Comparison of ENCODE assay signal across 15 cellular contexts in genomic region chr22:47053865-47054185, GRCh38.
DNase-seq lines count a peak whose midpoint lies in the region; ATAC-seq, FAIRE-seq and TF ChIP-seq lines count a peak whose summit lies in the region.
"Had no signal": no experiment of that assay in that cellular context is flagged by ENCODE, and none has a peak within 500 bp of the region (broad histone marks: within the 10 kb centered on the region; RNA-seq: fewer than 3 reads in every experiment).

No MANE protein-coding gene starts in this region.

- H3K9me3 Mint-ChIP-seq in activated CD8-positive, alpha-beta T cell treated with anti-CD3 and anti-CD28 coated beads, Interleukin-2, amount 10 ng/mL, durations not matched to agents 7 days and 5 days (ENCODE audit: insufficient read depth), result no peaks in the 10 kb centered on the region
- H3K9me3 Mint-ChIP-seq: activated CD4-positive, alpha-beta memory T cell treated with anti-CD3 and anti-CD28 coated beads, Interleukin-2, amount 10 ng/mL, durations not matched to agents 7 days and 5 days; activated naive CD4-positive, alpha-beta T cell treated with anti-CD3 and anti-CD28 coated beads, Interleukin-2, amount 50 U/mL, for 72 hours; T-cell had no signal

- no peak overlapping the region for H3K4me2 ChIP-seq in SK-N-SH
- peak overlapping the region; percentile 33 for H3K4me2 ChIP-seq in smooth muscle cell

- TF ChIP-seq EP300 in SK-N-SH (IDR thresholded peaks at IDR 0.05; ENCODE audit: borderline replicate concordance in 1 of 2, low read depth in 1 of 2, low read length in 1 of 2), result no peak

- no peaks in the 10 kb centered on the region for H3K79me2 ChIP-seq in SK-N-SH (ENCODE audit: insufficient read depth)
- H3K79me2 ChIP-seq in smooth muscle cell (ENCODE audit: low read depth), result no peaks in the 10 kb centered on the region

- no peaks in the 10 kb centered on the region for H3K27me3 Mint-ChIP-seq in activated CD8-positive, alpha-beta T cell treated with anti-CD3 and anti-CD28 coated beads, Interleukin-2, amount 10 ng/mL, durations not matched to agents 7 days and 5 days (ENCODE audit: low read depth)
- H3K27me3 Mint-ChIP-seq: activated CD4-positive, alpha-beta memory T cell treated with anti-CD3 and anti-CD28 coated beads, Interleukin-2, amount 10 ng/mL, durations not matched to agents 7 days and 5 days; T-cell had no signal

- H3K36me3 Mint-ChIP-seq in activated CD8-positive, alpha-beta T cell treated with anti-CD3 and anti-CD28 coated beads, Interleukin-2, amount 10 ng/mL, durations not matched to agents 7 days and 5 days (ENCODE audit: low read depth), result peaks cover 2% of the 10 kb centered on the region
- H3K36me3 Mint-ChIP-seq: activated naive CD4-positive, alpha-beta T cell treated with anti-CD3 and anti-CD28 coated beads, Interleukin-2, amount 50 U/mL, for 72 hours had no signal

- H3K4me1 Mint-ChIP-seq in activated CD8-positive, alpha-beta T cell treated with anti-CD3 and anti-CD28 coated beads, Interleukin-2, amount 10 ng/mL, durations not matched to agents 7 days and 5 days (ENCODE audit: low read depth), result peaks cover 29% of the 10 kb centered on the region

- H4K20me1 ChIP-seq in SK-N-SH (ENCODE audit: insufficient read depth) (no peaks in the 10 kb centered on the region), smooth muscle cell (ENCODE audit: low read depth) (peaks cover 7% of the 10 kb centered on the region)

- intact Hi-C loops in uterus (cut with DNase I; ENCODE audit: low total_unique reads), result no loop called here

- no peak for TF ChIP-seq CTCF in SK-N-SH (IDR thresholded peaks at IDR 0.05)
- no peak for TF ChIP-seq CTCF in fibroblast of villous mesenchyme (IDR thresholded peaks at IDR 0.05; ENCODE audit: insufficient read depth, low read depth, low read length)
- TF ChIP-seq CTCF in smooth muscle cell (IDR thresholded peaks at IDR 0.05; ENCODE audit: borderline replicate concordance, insufficient read depth, poor library complexity, severe bottlenecking), result no peak
- no peak for TF ChIP-seq CTCF in uterus (IDR thresholded peaks at IDR 0.05)

- H3K9me2 ChIP-seq in SK-N-SH, result no peaks in the 10 kb centered on the region

- H3K9me3 ChIP-seq in SK-N-SH (no peaks in the 10 kb centered on the region), smooth muscle cell (replicated peaks; ENCODE audit: low read depth) (no peaks in the 10 kb centered on the region), uterus (no peaks in the 10 kb centered on the region)
- H3K9me3 ChIP-seq: thyroid gland had no signal

- no peak overlapping the region for H3K4me3 ChIP-seq in SK-N-SH (ENCODE audit: low read depth in 2 of 2, low read length in 1 of 2)
- no peak overlapping the region for H3K4me3 ChIP-seq in fibroblast of villous mesenchyme (ENCODE audit: low read depth, low read length)
- no peak overlapping the region for H3K4me3 ChIP-seq in smooth muscle cell
- no peak overlapping the region for H3K4me3 ChIP-seq in uterus
- H3K4me3 ChIP-seq: thyroid gland had no signal

- H2AFZ ChIP-seq in SK-N-SH (ENCODE audit: low read depth), result no peak overlapping the region
- H2AFZ ChIP-seq in smooth muscle cell (ENCODE audit: low read depth), result no peak overlapping the region

- no peak for FAIRE-seq in frontal cortex (lab: Jason Lieb, UNC)

- peak overlapping the region in 1 of 2 experiments; percentile 43; a peak in 2 of 4 replicates for H3K27ac ChIP-seq in SK-N-SH (ENCODE audit: low read depth in 2 of 2, low read length in 1 of 2)
- peak overlapping the region; percentile 48 for H3K27ac ChIP-seq in smooth muscle cell (ENCODE audit: low read depth)
- no peak overlapping the region for H3K27ac ChIP-seq in uterus
- H3K27ac ChIP-seq: 22Rv1, thyroid gland had no signal

- 65% methylated on average over 7 of the region's 7 CpGs for WGBS in SK-N-SH (ENCODE audit: low lambda C conversion rate)
- 44% methylated on average over 7 of the region's 7 CpGs for WGBS in smooth muscle cell (ENCODE audit: low lambda C conversion rate)

- TF ChIP-seq RAD21 in SK-N-SH (IDR thresholded peaks at IDR 0.05; ENCODE audit: low read length), result no peak

- CTCF ChIA-PET in SK-N-SH (lab: Yijun Ruan, JAX), result no interaction called here
- CTCF ChIA-PET in activated CD8-positive, alpha-beta T cell treated with anti-CD3 and anti-CD28 coated beads, Interleukin-2, amount 10 ng/mL, durations not matched to agents 7 days and 5 days (lab: Charles Lee), result no interaction called here

- DNase-seq in SK-N-SH, result no peak
- no peak for DNase-seq in activated CD8-positive, alpha-beta T cell treated with anti-CD3 and anti-CD28 coated beads, Interleukin-2, amount 10 ng/mL, durations not matched to agents 7 days and 5 days
- peak; percentile 55 for DNase-seq in fibroblast of villous mesenchyme (ENCODE audit: low read depth)
- no peak for DNase-seq in smooth muscle cell (lab: John Stamatoyannopoulos, UW; ENCODE audit: unreplicated experiment)
- no peak for DNase-seq in frontal cortex (ENCODE audit: low spot score in 2 of 2)
- no peak for DNase-seq in NOMO-1 (lab: John Stamatoyannopoulos, UW; ENCODE audit: unreplicated experiment in 2 of 2)
- no peak for DNase-seq in uterus
- DNase-seq: activated CD4-positive, alpha-beta memory T cell treated with anti-CD3 and anti-CD28 coated beads, Interleukin-2, amount 10 ng/mL, durations not matched to agents 7 days and 5 days; HCEC 1CT; KG1; T-cell; thyroid gland had no signal

- no peak overlapping the region for H3K4me3 Mint-ChIP-seq in activated CD8-positive, alpha-beta T cell treated with anti-CD3 and anti-CD28 coated beads, Interleukin-2, amount 10 ng/mL, durations not matched to agents 7 days and 5 days
- H3K4me3 Mint-ChIP-seq: activated CD4-positive, alpha-beta memory T cell treated with anti-CD3 and anti-CD28 coated beads, Interleukin-2, amount 10 ng/mL, durations not matched to agents 7 days and 5 days; T-cell had no signal

- peak overlapping the region; percentile 79 for H3K27ac Mint-ChIP-seq in activated CD8-positive, alpha-beta T cell treated with anti-CD3 and anti-CD28 coated beads, Interleukin-2, amount 10 ng/mL, durations not matched to agents 7 days and 5 days
- H3K27ac Mint-ChIP-seq: activated CD4-positive, alpha-beta memory T cell treated with anti-CD3 and anti-CD28 coated beads, Interleukin-2, amount 10 ng/mL, durations not matched to agents 7 days and 5 days had no signal

- H3F3A ChIP-seq in SK-N-SH (replicated peaks; ENCODE audit: insufficient read depth) (no peaks in the 10 kb centered on the region), smooth muscle cell (ENCODE audit: low read depth) (no peaks in the 10 kb centered on the region)

- H3K36me3 ChIP-seq in SK-N-SH (replicated peaks in 1 of 2; ENCODE audit: control insufficient read depth in 1 of 2, insufficient read depth in 2 of 2, low read length in 1 of 2) (no peaks in the 10 kb centered on the region), smooth muscle cell (ENCODE audit: low read depth) (no peaks in the 10 kb centered on the region), uterus (no peaks in the 10 kb centered on the region)
- H3K36me3 ChIP-seq: thyroid gland had no signal

- no peak overlapping the region for H3K9ac ChIP-seq in SK-N-SH
- H3K9ac ChIP-seq in smooth muscle cell (ENCODE audit: low read depth), result no peak overlapping the region

- no peaks in the 10 kb centered on the region; a peak in 1 of 4 replicates for H3K4me1 ChIP-seq in SK-N-SH (ENCODE audit: control insufficient read depth in 1 of 2, insufficient read depth in 2 of 2, low read depth in 1 of 2, low read length in 1 of 2)
- H3K4me1 ChIP-seq in smooth muscle cell (ENCODE audit: low read depth), result no peaks in the 10 kb centered on the region
- H3K4me1 ChIP-seq in uterus, result no peaks in the 10 kb centered on the region

- H3K27me3 ChIP-seq in SK-N-SH (ENCODE audit: insufficient read depth), result no peaks in the 10 kb centered on the region
- H3K27me3 ChIP-seq in smooth muscle cell (ENCODE audit: low read depth), result no peaks in the 10 kb centered on the region
- no peaks in the 10 kb centered on the region for H3K27me3 ChIP-seq in uterus
- H3K27me3 ChIP-seq: thyroid gland had no signal

- POLR2A ChIA-PET in SK-N-SH (lab: Yijun Ruan, JAX), result no interaction called here
- POLR2A ChIA-PET in activated CD8-positive, alpha-beta T cell treated with anti-CD3 and anti-CD28 coated beads, Interleukin-2, amount 10 ng/mL, durations not matched to agents 7 days and 5 days (lab: Charles Lee), result no interaction called here

- no peak for TF ChIP-seq POLR2A in uterus (IDR thresholded peaks at IDR 0.05)

- peak; percentile 86 for ATAC-seq in SK-N-SH treated with all-trans-retinoic acid at 6 μM for 48 hours
- ATAC-seq in activated CD8-positive, alpha-beta T cell treated with anti-CD3 and anti-CD28 coated beads, Interleukin-2, amount 10 ng/mL, durations not matched to agents 7 days and 5 days, result no peak
- ATAC-seq: activated naive CD4-positive, alpha-beta T cell treated with anti-CD3 and anti-CD28 coated beads, Interleukin-2, amount 50 U/mL, for 72 hours; T-cell had no signal

TF ChIP-seq in SK-N-SH treated with all-trans-retinoic acid at 6 μM for 48 hours, 23 proteins besides CTCF, POLR2A, EP300 and RAD21:
- no peak for TF ChIP-seq TOX (CRISPR knock-in tag; IDR thresholded peaks at IDR 0.05; ENCODE audit: borderline replicate concordance)
- TF ChIP-seq GLIS3 (CRISPR knock-in tag; IDR thresholded peaks at IDR 0.05), result no peak
- TF ChIP-seq CREB5 (CRISPR knock-in tag; IDR thresholded peaks at IDR 0.05; ENCODE audit: low read depth), result no peak

TF ChIP-seq in SK-N-SH, 30 proteins besides CTCF, POLR2A, EP300 and RAD21 (continues in another document):
- TF ChIP-seq NFIC (IDR thresholded peaks at IDR 0.05; ENCODE audit: borderline replicate concordance), result no peak
- no peak for TF ChIP-seq IRF3 (IDR thresholded peaks at IDR 0.05; ENCODE audit: low read depth, low read length)
- no peak for TF ChIP-seq SIN3A (IDR thresholded peaks at IDR 0.05; ENCODE audit: borderline replicate concordance, low read depth, low read length)
- TF ChIP-seq MAX (IDR thresholded peaks at IDR 0.05; ENCODE audit: low read depth), result no peak
- TF ChIP-seq GATA2 (CRISPR knock-in tag; IDR thresholded peaks at IDR 0.05), result no peak
- no peak for TF ChIP-seq FOSL2 (IDR thresholded peaks at IDR 0.05; ENCODE audit: borderline replicate concordance, low read depth)
- TF ChIP-seq JUND (IDR thresholded peaks at IDR 0.05), result no peak
- no peak for TF ChIP-seq TEAD4 (IDR thresholded peaks at IDR 0.05; ENCODE audit: borderline replicate concordance, insufficient read depth)
